In genomic region chr12:47988073-47989022, GRCh38 we compare ENCODE assay signal across 1 cellular context.
TF ChIP-seq lines count a peak whose summit lies in the region.

No MANE protein-coding gene starts in this region.

TF ChIP-seq in K562, 482 proteins besides CTCF, POLR2A, EP300 and RAD21:
- TF ChIP-seq RFX1 (IDR thresholded peaks at IDR 0.05) (peak; percentile 78), CBX5 (IDR thresholded peaks at IDR 0.05; ENCODE audit: borderline replicate concordance, low read depth) (no peak)
TF ChIP-seq in K562: peak in this region for 1.
